1 cellular context compared by ENCODE assay signal in the genomic region with DNA sequence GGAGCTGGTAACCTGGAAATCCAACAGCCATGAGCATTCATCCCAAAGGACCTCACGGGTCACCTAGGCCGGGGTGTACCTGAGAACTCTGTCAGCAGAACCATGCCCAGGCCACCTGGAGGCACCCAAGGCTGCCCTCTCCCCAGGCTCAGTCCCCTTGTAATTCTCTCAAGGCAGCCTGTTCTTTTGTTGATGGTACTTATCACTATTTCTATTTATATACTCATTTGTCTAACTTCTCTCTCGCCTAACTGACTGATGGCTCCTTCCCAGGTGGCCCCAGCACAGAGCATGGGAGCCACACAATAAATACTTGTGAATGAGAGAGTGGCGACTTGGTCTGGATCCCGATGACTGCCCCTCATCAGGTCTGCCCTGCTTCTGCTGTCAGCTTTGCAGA.
TF ChIP-seq lines count a peak whose summit lies in the region.

No MANE protein-coding gene starts in this region.

TF ChIP-seq in H1, 55 proteins besides CTCF, POLR2A, EP300 and RAD21:
- TF ChIP-seq POU5F1 (IDR thresholded peaks at IDR 0.05; ENCODE audit: low read depth, low read length) (no peak), SIX5 (IDR thresholded peaks at IDR 0.05; ENCODE audit: low read depth, low read length) (no peak), SP1 (IDR thresholded peaks at IDR 0.05; ENCODE audit: low read depth, low read length) (no peak), SRF (IDR thresholded peaks at IDR 0.05; ENCODE audit: low read depth, low read length) (no peak), HDAC6 (IDR thresholded peaks at IDR 0.05; ENCODE audit: low read depth, low read length) (no peak), TAF7 (optimal IDR thresholded peaks at IDR 0.05; ENCODE audit: borderline replicate concordance, low read depth, low read length) (no peak), JUND (IDR thresholded peaks at IDR 0.05; ENCODE audit: low read length) (no peak), CBX8 (IDR thresholded peaks at IDR 0.05; ENCODE audit: borderline replicate concordance, low read depth, low read length) (no peak), JUN (IDR thresholded peaks at IDR 0.05; ENCODE audit: low read depth, low read length) (no peak)
- TF ChIP-seq, protein P1, sequence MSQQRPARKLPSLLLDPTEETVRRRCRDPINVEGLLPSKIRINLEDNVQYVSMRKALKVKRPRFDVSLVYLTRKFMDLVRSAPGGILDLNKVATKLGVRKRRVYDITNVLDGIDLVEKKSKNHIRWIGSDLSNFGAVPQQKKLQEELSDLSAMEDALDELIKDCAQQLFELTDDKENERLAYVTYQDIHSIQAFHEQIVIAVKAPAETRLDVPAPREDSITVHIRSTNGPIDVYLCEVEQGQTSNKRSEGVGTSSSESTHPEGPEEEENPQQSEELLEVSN (IDR thresholded peaks at IDR 0.05): no peak
- TF ChIP-seq, protein P2, sequence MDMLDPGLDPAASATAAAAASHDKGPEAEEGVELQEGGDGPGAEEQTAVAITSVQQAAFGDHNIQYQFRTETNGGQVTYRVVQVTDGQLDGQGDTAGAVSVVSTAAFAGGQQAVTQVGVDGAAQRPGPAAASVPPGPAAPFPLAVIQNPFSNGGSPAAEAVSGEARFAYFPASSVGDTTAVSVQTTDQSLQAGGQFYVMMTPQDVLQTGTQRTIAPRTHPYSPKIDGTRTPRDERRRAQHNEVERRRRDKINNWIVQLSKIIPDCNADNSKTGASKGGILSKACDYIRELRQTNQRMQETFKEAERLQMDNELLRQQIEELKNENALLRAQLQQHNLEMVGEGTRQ (IDR thresholded peaks at IDR 0.05; ENCODE audit: low read length): no peak
